In genomic region chr1:237120683-237121082, GRCh38 we compare ENCODE assay signal across 22 cellular contexts.
"Had no signal": no experiment of that assay in that cellular context is flagged by ENCODE, and none has a peak within 500 bp of the region (broad histone marks: within the 10 kb centered on the region; RNA-seq: fewer than 3 reads in every experiment).

No MANE protein-coding gene starts in this region.

- DNase-seq: IMR-90, Kasumi-1, MM.1S, NCI-H1092 treated with DMSO at 0.1 percent for 48 hours, NCI-H1436, NCI-H187, NCI-H2029, NCI-H2081 treated with DMSO at 0.1 percent for 48 hours, NCI-H2171, NCI-H226, NCI-H446, NCI-H510A, NCI-H524 treated with DMSO at 0.1 percent for 48 hours, NCI-H69, NCI-H774, RPMI8226, SHP77 treated with DMSO at 0.1 percent for 48 hours, SJCRH30 had no signal

- H3K27ac ChIP-seq: KMS-11, SJCRH30 had no signal

- ATAC-seq: HepG2, K562, SK-N-SH treated with all-trans-retinoic acid at 6 μM for 48 hours had no signal

- H3K27me3 ChIP-seq: SJCRH30 had no signal

- H3K9me3 ChIP-seq: SJCRH30 had no signal

- H3K4me3 ChIP-seq: K562, SJCRH30 had no signal

- H3K4me1 ChIP-seq: SJCRH30 had no signal

- H3K36me3 ChIP-seq: SJCRH30 had no signal
